14 cellular contexts compared by ENCODE assay signal in the genomic region with DNA sequence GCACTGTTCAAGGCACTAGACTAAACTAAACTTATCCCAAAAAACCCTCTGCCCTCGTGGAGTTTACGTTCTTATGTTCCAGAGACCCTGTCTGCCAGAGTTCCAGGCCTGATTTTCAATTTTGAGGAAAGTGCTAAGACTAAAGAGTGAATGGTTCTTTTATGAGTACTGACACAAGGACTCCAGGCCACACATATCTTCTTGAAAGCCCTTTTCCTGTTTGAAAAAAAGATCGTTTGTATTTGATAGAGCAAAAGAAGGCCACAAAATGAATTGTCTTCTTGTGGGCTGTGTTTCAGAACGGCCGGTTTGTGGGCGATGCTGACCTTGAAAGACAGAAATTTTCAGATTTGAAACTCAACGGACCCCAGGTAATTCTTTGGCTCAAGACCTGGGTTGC. TPM values are rescaled to one million over a fixed set of nuclear protein-coding genes. Genes with fewer than 3 reads are reported as not detected.
A peak's percentile ranks its signal among the peaks of the same experiment; 100 is the strongest.
DNase-seq lines count a peak whose midpoint lies in the region; ATAC-seq and TF ChIP-seq lines count a peak whose summit lies in the region.
"Had no signal": no experiment of that assay in that cellular context is flagged by ENCODE, and none has a peak within 500 bp of the region (broad histone marks: within the 10 kb centered on the region; RNA-seq: fewer than 3 reads in every experiment).

No MANE protein-coding gene starts in this region.

- TF ChIP-seq EP300 in sigmoid colon (IDR thresholded peaks at IDR 0.05): no peak

- intact Hi-C loops in sigmoid colon (cut with DNase I): no loop called here

- peaks cover 33 to 36% (median 36%) of the 10 kb centered on the region in 3 donors for H3K4me1 Mint-ChIP-seq in CD8-positive, alpha-beta memory T cell
- peaks cover 17 to 28% of the 10 kb centered on the region in 2 donors for H3K4me1 Mint-ChIP-seq in effector memory CD8-positive, alpha-beta T cell (ENCODE audit: low read depth in 2 of 2)

- H3K9me3 Mint-ChIP-seq in CD8-positive, alpha-beta memory T cell: no peaks in the 10 kb centered on the region
- H3K9me3 Mint-ChIP-seq in effector memory CD8-positive, alpha-beta T cell: no peaks in the 10 kb centered on the region

- TF ChIP-seq POLR2A in sigmoid colon (IDR thresholded peaks at IDR 0.05): no peak

- no peaks in the 10 kb centered on the region for H3K27me3 ChIP-seq in CD8-positive, alpha-beta memory T cell (ENCODE audit: insufficient read depth, low read length, poor library complexity, severe bottlenecking)
- H3K27me3 ChIP-seq in RWPE2 (ENCODE audit: insufficient read depth, poor library complexity, severe bottlenecking) (no peaks in the 10 kb centered on the region), sigmoid colon (no peaks in the 10 kb centered on the region)

- H3K4me1 ChIP-seq in CD8-positive, alpha-beta memory T cell (ENCODE audit: insufficient read depth, low read length): peaks cover 40% of the 10 kb centered on the region
- H3K4me1 ChIP-seq in RWPE2 (ENCODE audit: insufficient read depth, poor library complexity, severe bottlenecking): peaks cover 47% of the 10 kb centered on the region
- H3K4me1 ChIP-seq in sigmoid colon: peaks cover 0 to 73% (median 49%) of the 10 kb centered on the region in 4 donors

- H3K36me3 ChIP-seq in CD8-positive, alpha-beta memory T cell (ENCODE audit: insufficient read depth, low read length): no peaks in the 10 kb centered on the region
- H3K36me3 ChIP-seq in RWPE2 (ENCODE audit: low read depth) (peaks cover 73% of the 10 kb centered on the region), sigmoid colon (peaks cover 7 to 60% (median 23%) of the 10 kb centered on the region in 4 donors)

- no peak for DNase-seq in CD8-positive, alpha-beta memory T cell
- DNase-seq in RWPE2 (ENCODE audit: low spot score): no peak
- no peak for DNase-seq in effector memory CD8-positive, alpha-beta T cell
- DNase-seq in sigmoid colon: no peak
- DNase-seq in hepatic stellate cell (ENCODE audit: low spot score): no peak
- no peak for DNase-seq in CD1c-positive myeloid dendritic cell (ENCODE audit: extremely low spot score)
- no peak for DNase-seq in DMS 273 (lab: John Stamatoyannopoulos, UW; ENCODE audit: unreplicated experiment)
- DNase-seq in islet precursor cell: no peak
- DNase-seq: amniotic stem cell, HCEC 1CT, NCI-H82, retina had no signal

- TF ChIP-seq CTCF in RWPE2 (IDR thresholded peaks at IDR 0.05; ENCODE audit: poor library complexity, severe bottlenecking) (no peak), sigmoid colon (IDR thresholded peaks at IDR 0.05) (no peak)

- H3K4me3 Mint-ChIP-seq in CD8-positive, alpha-beta memory T cell: peak overlapping the region in 6 of 7 donors; percentile 6 to 62 (median 41)
- H3K4me3 Mint-ChIP-seq in effector memory CD8-positive, alpha-beta T cell: peak overlapping the region in 1 of 2 donors; percentile 64

- peaks cover 0 to 17% (median 4%) of the 10 kb centered on the region in 3 donors for H3K36me3 Mint-ChIP-seq in CD8-positive, alpha-beta memory T cell
- H3K36me3 Mint-ChIP-seq in effector memory CD8-positive, alpha-beta T cell (ENCODE audit: insufficient read depth): peaks cover 10% of the 10 kb centered on the region

- peak overlapping the region; percentile 80 to 99 (median 96) for H3K27ac Mint-ChIP-seq in CD8-positive, alpha-beta memory T cell
- peak overlapping the region; percentile 90 to 93 for H3K27ac Mint-ChIP-seq in effector memory CD8-positive, alpha-beta T cell

- H3K9me3 ChIP-seq in CD8-positive, alpha-beta memory T cell (ENCODE audit: low read length): no peaks in the 10 kb centered on the region
- H3K9me3 ChIP-seq in RWPE2 (ENCODE audit: severe bottlenecking): no peaks in the 10 kb centered on the region
- no peaks in the 10 kb centered on the region for H3K9me3 ChIP-seq in sigmoid colon

- no peak for ATAC-seq in RWPE2 (ENCODE audit: low read depth)
- no peak for ATAC-seq in effector memory CD8-positive, alpha-beta T cell (replicated peaks)

- CTCF ChIA-PET in CD8-positive, alpha-beta memory T cell (lab: Charles Lee): no interaction called here

- POLR2A ChIA-PET in CD8-positive, alpha-beta memory T cell (lab: Charles Lee): interaction anchor here (0.9 kb wide), 1 partner anchor 52 kb away, joined by 3 read pairs; a partner anchor contains a TSS

- no peak overlapping the region for H3K27ac ChIP-seq in CD8-positive, alpha-beta memory T cell (ENCODE audit: low read depth, low read length)
- H3K27ac ChIP-seq in RWPE2 (ENCODE audit: poor library complexity, severe bottlenecking) (peak overlapping the region; percentile 90), sigmoid colon (peak overlapping the region; percentile 55 to 64 (median 63))

- peaks cover 0 to 1% of the 10 kb centered on the region in 2 donors for H3K27me3 Mint-ChIP-seq in CD8-positive, alpha-beta memory T cell
- H3K27me3 Mint-ChIP-seq in effector memory CD8-positive, alpha-beta T cell: no peaks in the 10 kb centered on the region

- H3K4me3 ChIP-seq in CD8-positive, alpha-beta memory T cell (ENCODE audit: low read length): no peak overlapping the region
- H3K4me3 ChIP-seq in RWPE2 (ENCODE audit: severe bottlenecking): no peak overlapping the region
- H3K4me3 ChIP-seq in sigmoid colon: no peak overlapping the region

- 54% methylated on average over 7 of the region's 7 CpGs for WGBS in sigmoid colon, 2 donors

RNA-seq across cellular contexts. Expression of a gene that starts 32.1 kb away (rescaled TPM):
- 1 to 10 TPM; 3.1 to 4.4 TPM for total RNA-seq in CD8-positive, alpha-beta memory T cell
- 0.95 TPM for polyA plus RNA-seq in CD8-positive, alpha-beta memory T cell
- 100 to 1,000 TPM in 1 of 4 donors, 10 to 100 TPM in 3; 66.0 to 102 (median 86.9) TPM for total RNA-seq in sigmoid colon
- polyA plus RNA-seq in sigmoid colon: 100 to 1,000 TPM in 1 of 3 donors, 10 to 100 TPM in 2; 84.7 to 132 (median 99.9) TPM

RNA-seq across cellular contexts. Expression of a gene that starts 42.1 kb away (rescaled TPM):
- total RNA-seq in CD8-positive, alpha-beta memory T cell: not detected
- polyA plus RNA-seq in CD8-positive, alpha-beta memory T cell: 0.89 TPM
- total RNA-seq in sigmoid colon: not detected
- under 1 TPM in 1 of 3 donors, not detected in 2; 0.03 TPM for polyA plus RNA-seq in sigmoid colon
- total RNA-seq: Daoy, epithelial cell of proximal tubule had no signal

RNA-seq across cellular contexts. Expression of a gene that starts 52.4 kb away (rescaled TPM):
- 100 to 1,000 TPM; 272 to 276 TPM for total RNA-seq in CD8-positive, alpha-beta memory T cell
- 201 TPM for polyA plus RNA-seq in CD8-positive, alpha-beta memory T cell
- 100 to 1,000 TPM; 130 to 188 (median 132) TPM for total RNA-seq in sigmoid colon
- 100 to 1,000 TPM; 149 to 180 (median 156) TPM for polyA plus RNA-seq in sigmoid colon

Comparison
In these comparisons a context has a peak if more than half of its experiments do, and no peak if none do; other contexts are left out.
1. RNA of a gene that starts 32.1 kb away (total RNA-seq): 66.0 to 102 TPM in sigmoid colon; 3.1 to 4.4 TPM in CD8-positive, alpha-beta memory T cell; every median in the first group is over 10 times any median in the second.